Comparison of ENCODE assay signal across 1 cellular context in the genomic region with DNA sequence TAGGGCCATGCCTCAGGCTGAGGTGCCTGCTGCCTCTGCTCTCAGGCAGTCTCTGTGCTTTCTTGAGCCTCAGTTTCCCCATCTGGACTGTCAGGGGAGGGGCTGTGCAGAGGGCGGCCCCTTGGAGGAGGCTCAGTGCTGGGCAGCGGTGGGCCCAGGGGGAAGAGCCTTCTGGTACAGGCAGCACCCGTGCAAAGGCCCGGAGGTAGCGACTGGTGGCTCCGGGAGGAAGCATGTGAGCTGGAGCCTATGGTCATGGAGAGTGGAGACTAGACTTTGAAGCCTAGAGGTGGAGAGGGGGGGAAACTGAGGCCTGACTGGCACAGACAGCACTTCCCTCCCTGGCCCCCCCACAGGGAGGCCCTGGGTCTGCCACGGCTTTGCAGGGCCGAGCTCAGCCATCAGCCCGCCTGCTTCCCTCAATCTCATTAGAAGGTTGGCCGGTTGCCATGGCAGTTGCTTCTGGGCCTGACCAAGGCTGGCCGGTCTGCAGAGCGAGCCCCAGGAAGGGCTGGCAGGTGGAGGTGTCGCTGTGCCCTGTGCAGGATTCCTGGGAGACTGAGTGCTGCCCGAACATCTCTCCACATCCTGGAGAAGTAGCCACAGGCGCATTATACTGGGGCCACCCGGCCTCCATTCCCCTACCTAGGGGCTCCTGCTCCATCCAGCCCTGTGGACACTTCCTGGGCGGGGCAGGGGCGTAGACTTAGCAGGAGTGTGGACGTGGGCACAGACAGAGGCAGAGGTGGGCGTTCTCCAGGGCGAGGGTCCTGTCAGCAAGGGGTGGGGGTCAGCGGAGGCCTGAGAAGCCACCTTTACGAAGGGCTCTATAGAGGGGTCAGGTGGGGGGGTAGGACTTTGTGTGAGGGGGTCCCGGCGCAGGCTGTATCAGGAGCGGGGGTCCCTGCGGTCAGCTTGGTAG.
TF ChIP-seq lines count a peak whose summit lies in the region.

No MANE protein-coding gene starts in this region.

TF ChIP-seq in HepG2, 621 proteins besides CTCF, POLR2A, EP300 and RAD21:
- TF ChIP-seq POGZ (CRISPR knock-in tag; IDR thresholded peaks at IDR 0.05) (no peak), AGO2 (optimal IDR thresholded peaks at IDR 0.05; ENCODE audit: low read depth, low read length) (peak; percentile 44), ETV5 (CRISPR knock-in tag; IDR thresholded peaks at IDR 0.05; ENCODE audit: borderline replicate concordance) (no peak), CHCHD3 (CRISPR knock-in tag; IDR thresholded peaks at IDR 0.05) (no peak), GATAD2A (CRISPR knock-in tag; IDR thresholded peaks at IDR 0.05) (no peak), KDM5A (IDR thresholded peaks at IDR 0.05; ENCODE audit: borderline replicate concordance, low read length) (no peak), HNRNPK (IDR thresholded peaks at IDR 0.05; ENCODE audit: low read depth, low read length, poor library complexity, severe bottlenecking) (no peak), ASH2L (IDR thresholded peaks at IDR 0.05; ENCODE audit: insufficient read length, low read depth, low read length) (no peak), SOX13 (IDR thresholded peaks at IDR 0.05) (no peak), SOX13 (CRISPR knock-in tag; conservative IDR thresholded peaks at IDR 0.05 in 1 of 2, IDR thresholded peaks at IDR 0.05 in 1 of 2) (no peak), SPEN (CRISPR knock-in tag; IDR thresholded peaks at IDR 0.05; ENCODE audit: low read depth) (no peak), CENPX (CRISPR knock-in tag; IDR thresholded peaks at IDR 0.05) (no peak), ZNF709 (CRISPR knock-in tag; IDR thresholded peaks at IDR 0.05) (no peak), ZMYM3 (CRISPR knock-in tag; IDR thresholded peaks at IDR 0.05) (peak; percentile 48; the same call in 1 of the 2 replicates), ZNF253 (CRISPR knock-in tag; IDR thresholded peaks at IDR 0.05; ENCODE audit: borderline replicate concordance) (no peak), ZNF678 (CRISPR knock-in tag; IDR thresholded peaks at IDR 0.05) (no peak), DPF2 (CRISPR knock-in tag; IDR thresholded peaks at IDR 0.05; ENCODE audit: borderline replicate concordance, low read depth) (no peak), CENPT (CRISPR knock-in tag; IDR thresholded peaks at IDR 0.05; ENCODE audit: low read depth) (no peak), SMAD9 (CRISPR knock-in tag; IDR thresholded peaks at IDR 0.05) (no peak), RFXANK (CRISPR knock-in tag; IDR thresholded peaks at IDR 0.05) (no peak), RFX5 (IDR thresholded peaks at IDR 0.05; ENCODE audit: low read depth, low read length) (no peak), ZNF552 (CRISPR knock-in tag; IDR thresholded peaks at IDR 0.05; ENCODE audit: borderline replicate concordance) (no peak)
- TF ChIP-seq, protein P1, sequence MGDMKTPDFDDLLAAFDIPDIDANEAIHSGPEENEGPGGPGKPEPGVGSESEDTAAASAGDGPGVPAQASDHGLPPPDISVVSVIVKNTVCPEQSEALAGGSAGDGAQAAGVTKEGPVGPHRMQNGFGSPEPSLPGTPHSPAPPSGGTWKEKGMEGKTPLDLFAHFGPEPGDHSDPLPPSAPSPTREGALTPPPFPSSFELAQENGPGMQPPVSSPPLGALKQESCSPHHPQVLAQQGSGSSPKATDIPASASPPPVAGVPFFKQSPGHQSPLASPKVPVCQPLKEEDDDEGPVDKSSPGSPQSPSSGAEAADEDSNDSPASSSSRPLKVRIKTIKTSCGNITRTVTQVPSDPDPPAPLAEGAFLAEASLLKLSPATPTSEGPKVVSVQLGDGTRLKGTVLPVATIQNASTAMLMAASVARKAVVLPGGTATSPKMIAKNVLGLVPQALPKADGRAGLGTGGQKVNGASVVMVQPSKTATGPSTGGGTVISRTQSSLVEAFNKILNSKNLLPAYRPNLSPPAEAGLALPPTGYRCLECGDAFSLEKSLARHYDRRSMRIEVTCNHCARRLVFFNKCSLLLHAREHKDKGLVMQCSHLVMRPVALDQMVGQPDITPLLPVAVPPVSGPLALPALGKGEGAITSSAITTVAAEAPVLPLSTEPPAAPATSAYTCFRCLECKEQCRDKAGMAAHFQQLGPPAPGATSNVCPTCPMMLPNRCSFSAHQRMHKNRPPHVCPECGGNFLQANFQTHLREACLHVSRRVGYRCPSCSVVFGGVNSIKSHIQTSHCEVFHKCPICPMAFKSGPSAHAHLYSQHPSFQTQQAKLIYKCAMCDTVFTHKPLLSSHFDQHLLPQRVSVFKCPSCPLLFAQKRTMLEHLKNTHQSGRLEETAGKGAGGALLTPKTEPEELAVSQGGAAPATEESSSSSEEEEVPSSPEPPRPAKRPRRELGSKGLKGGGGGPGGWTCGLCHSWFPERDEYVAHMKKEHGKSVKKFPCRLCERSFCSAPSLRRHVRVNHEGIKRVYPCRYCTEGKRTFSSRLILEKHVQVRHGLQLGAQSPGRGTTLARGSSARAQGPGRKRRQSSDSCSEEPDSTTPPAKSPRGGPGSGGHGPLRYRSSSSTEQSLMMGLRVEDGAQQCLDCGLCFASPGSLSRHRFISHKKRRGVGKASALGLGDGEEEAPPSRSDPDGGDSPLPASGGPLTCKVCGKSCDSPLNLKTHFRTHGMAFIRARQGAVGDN (CRISPR knock-in tag; IDR thresholded peaks at IDR 0.05), result peak; percentile 35; the same call in 1 of the 2 replicates
- TF ChIP-seq, protein P2, sequence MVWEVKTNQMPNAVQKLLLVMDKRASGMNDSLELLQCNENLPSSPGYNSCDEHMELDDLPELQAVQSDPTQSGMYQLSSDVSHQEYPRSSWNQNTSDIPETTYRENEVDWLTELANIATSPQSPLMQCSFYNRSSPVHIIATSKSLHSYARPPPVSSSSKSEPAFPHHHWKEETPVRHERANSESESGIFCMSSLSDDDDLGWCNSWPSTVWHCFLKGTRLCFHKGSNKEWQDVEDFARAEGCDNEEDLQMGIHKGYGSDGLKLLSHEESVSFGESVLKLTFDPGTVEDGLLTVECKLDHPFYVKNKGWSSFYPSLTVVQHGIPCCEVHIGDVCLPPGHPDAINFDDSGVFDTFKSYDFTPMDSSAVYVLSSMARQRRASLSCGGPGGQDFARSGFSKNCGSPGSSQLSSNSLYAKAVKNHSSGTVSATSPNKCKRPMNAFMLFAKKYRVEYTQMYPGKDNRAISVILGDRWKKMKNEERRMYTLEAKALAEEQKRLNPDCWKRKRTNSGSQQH (CRISPR knock-in tag; IDR thresholded peaks at IDR 0.05; ENCODE audit: low read depth), result no peak
- TF ChIP-seq, protein P3, sequence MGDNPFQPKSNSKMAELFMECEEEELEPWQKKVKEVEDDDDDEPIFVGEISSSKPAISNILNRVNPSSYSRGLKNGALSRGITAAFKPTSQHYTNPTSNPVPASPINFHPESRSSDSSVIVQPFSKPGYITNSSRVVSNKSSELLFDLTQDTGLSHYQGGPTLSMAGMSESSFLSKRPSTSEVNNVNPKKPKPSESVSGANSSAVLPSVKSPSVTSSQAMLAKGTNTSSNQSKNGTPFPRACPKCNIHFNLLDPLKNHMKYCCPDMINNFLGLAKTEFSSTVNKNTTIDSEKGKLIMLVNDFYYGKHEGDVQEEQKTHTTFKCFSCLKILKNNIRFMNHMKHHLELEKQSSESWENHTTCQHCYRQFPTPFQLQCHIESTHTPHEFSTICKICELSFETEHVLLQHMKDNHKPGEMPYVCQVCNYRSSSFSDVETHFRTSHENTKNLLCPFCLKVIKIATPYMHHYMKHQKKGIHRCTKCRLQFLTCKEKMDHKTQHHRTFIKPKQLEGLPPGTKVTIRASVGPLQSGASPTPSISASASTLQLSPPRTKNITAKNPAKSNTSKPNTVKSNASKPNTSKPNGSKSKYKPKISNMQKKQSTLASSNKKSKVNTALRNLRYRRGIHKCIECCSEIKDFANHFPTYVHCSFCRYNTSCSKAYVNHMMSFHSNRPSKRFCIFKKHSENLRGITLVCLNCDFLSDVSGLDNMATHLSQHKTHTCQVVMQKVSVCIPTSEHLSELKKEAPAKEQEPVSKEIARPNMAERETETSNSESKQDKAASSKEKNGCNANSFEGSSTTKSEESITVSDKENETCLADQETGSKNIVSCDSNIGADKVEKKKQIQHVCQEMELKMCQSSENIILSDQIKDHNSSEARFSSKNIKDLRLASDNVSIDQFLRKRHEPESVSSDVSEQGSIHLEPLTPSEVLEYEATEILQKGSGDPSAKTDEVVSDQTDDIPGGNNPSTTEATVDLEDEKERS (CRISPR knock-in tag; IDR thresholded peaks at IDR 0.05), result no peak
